Comparison of ENCODE assay signal across 8 cellular contexts in the genomic region with DNA sequence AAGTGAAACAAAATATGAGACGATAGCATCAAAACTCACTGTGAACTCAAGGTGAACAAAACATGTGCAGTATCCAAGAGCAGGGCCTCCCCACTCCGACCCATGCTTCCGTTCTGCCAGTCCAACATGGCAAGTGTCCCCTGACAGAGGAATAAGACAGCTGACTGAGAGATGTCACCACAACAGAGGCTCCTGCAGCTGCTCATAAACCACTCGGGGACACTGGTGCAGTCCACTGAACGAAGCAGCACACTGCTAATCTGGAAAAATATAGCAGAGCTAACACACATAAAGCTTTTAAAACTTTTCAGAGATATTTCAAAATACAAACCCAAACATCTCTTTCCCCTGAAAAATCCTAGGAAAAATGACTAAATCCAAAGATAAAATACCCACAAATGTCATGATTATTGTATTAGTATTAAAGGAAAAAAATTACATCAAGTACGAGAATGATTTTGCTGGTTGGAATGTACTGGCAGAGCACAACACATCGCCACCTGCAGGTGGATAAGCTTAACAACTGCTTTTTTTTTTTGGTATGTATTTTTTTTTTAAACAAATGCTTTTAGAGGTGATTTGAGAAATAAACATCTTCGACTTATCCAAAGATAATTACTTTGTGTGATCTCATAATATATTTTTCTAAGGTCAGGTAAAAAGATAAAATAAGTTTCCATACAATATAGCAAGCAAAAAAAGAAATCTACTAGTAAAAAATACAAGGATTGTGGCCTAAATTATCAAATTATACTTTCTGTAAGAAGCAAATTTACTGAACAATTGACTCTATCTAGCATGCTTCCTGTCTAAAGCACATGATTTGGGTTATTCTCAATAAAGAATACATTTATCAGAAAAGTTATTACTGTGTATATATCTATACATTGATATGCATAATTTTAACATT. TPM values are rescaled to one million over a fixed set of nuclear protein-coding genes. Genes with fewer than 3 reads are reported as not detected.
DNase-seq lines count a peak whose midpoint lies in the region; ATAC-seq and TF ChIP-seq lines count a peak whose summit lies in the region.

No MANE protein-coding gene starts in this region.

- no peak for DNase-seq in activated CD8-positive, alpha-beta memory T cell treated with anti-CD3 and anti-CD28 coated beads, Interleukin-2, amount 10 ng/mL, durations not matched to agents 7 days and 5 days
- no peak for DNase-seq in activated CD8-positive, alpha-beta memory T cell treated with anti-CD3 and anti-CD28 coated beads, Interleukin-2, amount 50 U/mL, for 4 hours
- DNase-seq in LHCN-M2 (ENCODE audit: low read depth), result peak; percentile 59
- peak; percentile 82 to 84 for DNase-seq in fibroblast of lung (ENCODE audit: low read depth in 2 of 2)
- DNase-seq in omental fat pad (ENCODE audit: low spot score), result no peak
- DNase-seq in activated naive CD8-positive, alpha-beta T cell treated with anti-CD3 and anti-CD28 coated beads for 36 hours, result no peak

- CTCF ChIA-PET in activated CD8-positive, alpha-beta memory T cell treated with anti-CD3 and anti-CD28 coated beads, Interleukin-2, amount 10 ng/mL, durations not matched to agents 7 days and 5 days (lab: Charles Lee), result interaction anchor here (0.6 to 4.0 kb wide), 28 partner anchors 8 to 630 kb away, joined by 3 to 27 read pairs (median 4); partner anchors contain the start of gene THADA

- no peak for ATAC-seq in activated CD8-positive, alpha-beta memory T cell treated with anti-CD3 and anti-CD28 coated beads, Interleukin-2, amount 10 ng/mL, durations not matched to agents 7 days and 5 days
- ATAC-seq in SK-N-SH treated with all-trans-retinoic acid at 6 μM for 48 hours (peak; percentile 71), omental fat pad (ENCODE audit: low FRiP score) (peak; percentile 71), HG03460 (IDR thresholded peaks at IDR 0.05; ENCODE audit: unreplicated experiment) (no peak)

- peaks cover 3% of the 10 kb centered on the region for H3K36me3 ChIP-seq in fibroblast of lung (ENCODE audit: control insufficient read depth, insufficient read depth, low read length)

- peak; percentile 70 to 81 for TF ChIP-seq CTCF in fibroblast of lung (conservative IDR thresholded peaks at IDR 0.05 in 1 of 2, IDR thresholded peaks at IDR 0.05 in 1 of 2; ENCODE audit: low read depth in 1 of 2, low read length in 2 of 2)
- no peak for TF ChIP-seq CTCF in omental fat pad (IDR thresholded peaks at IDR 0.05)

- no peaks in the 10 kb centered on the region for H3K27me3 ChIP-seq in fibroblast of lung (ENCODE audit: control insufficient read depth, insufficient read depth, low read length)

- H3K4me3 ChIP-seq in fibroblast of lung (replicated peaks in 1 of 4; ENCODE audit: control extremely low read depth in 1 of 4, insufficient read depth in 1 of 4, low read depth in 3 of 4, low read length in 4 of 4), result no peak overlapping the region

- no peak overlapping the region for H3K4me3 Mint-ChIP-seq in activated CD8-positive, alpha-beta memory T cell treated with anti-CD3 and anti-CD28 coated beads, Interleukin-2, amount 10 ng/mL, durations not matched to agents 7 days and 5 days
- no peak overlapping the region for H3K4me3 Mint-ChIP-seq in activated naive CD8-positive, alpha-beta T cell treated with anti-CD3 and anti-CD28 coated beads for 36 hours

- H4K20me1 ChIP-seq in fibroblast of lung (ENCODE audit: control insufficient read depth, extremely low read depth, insufficient read depth, low read length), result no peaks in the 10 kb centered on the region

- no peak overlapping the region for H3K4me2 ChIP-seq in fibroblast of lung (ENCODE audit: extremely low read depth, insufficient read depth, low read length)

- no peaks in the 10 kb centered on the region for H3K27me3 Mint-ChIP-seq in activated CD8-positive, alpha-beta memory T cell treated with anti-CD3 and anti-CD28 coated beads, Interleukin-2, amount 10 ng/mL, durations not matched to agents 7 days and 5 days
- H3K27me3 Mint-ChIP-seq in activated naive CD8-positive, alpha-beta T cell treated with anti-CD3 and anti-CD28 coated beads for 36 hours, result no peaks in the 10 kb centered on the region

- no peak overlapping the region for H3K27ac ChIP-seq in fibroblast of lung (ENCODE audit: insufficient read depth, low read length)

- H3K9me3 Mint-ChIP-seq in activated CD8-positive, alpha-beta memory T cell treated with anti-CD3 and anti-CD28 coated beads, Interleukin-2, amount 10 ng/mL, durations not matched to agents 7 days and 5 days (ENCODE audit: low read depth), result no peaks in the 10 kb centered on the region
- H3K9me3 Mint-ChIP-seq in activated naive CD8-positive, alpha-beta T cell treated with anti-CD3 and anti-CD28 coated beads for 36 hours, result no peaks in the 10 kb centered on the region

- H3K36me3 Mint-ChIP-seq in activated CD8-positive, alpha-beta memory T cell treated with anti-CD3 and anti-CD28 coated beads, Interleukin-2, amount 10 ng/mL, durations not matched to agents 7 days and 5 days, result peaks cover 53% of the 10 kb centered on the region
- peaks cover 33% of the 10 kb centered on the region for H3K36me3 Mint-ChIP-seq in activated naive CD8-positive, alpha-beta T cell treated with anti-CD3 and anti-CD28 coated beads for 36 hours

- H3K4me1 ChIP-seq in fibroblast of lung (ENCODE audit: control insufficient read depth, extremely low read depth, insufficient read depth, low read length), result no peaks in the 10 kb centered on the region

- H3K79me2 ChIP-seq in fibroblast of lung (ENCODE audit: control insufficient read depth, insufficient read depth, low read length), result no peaks in the 10 kb centered on the region

- no peaks in the 10 kb centered on the region for H3K9me3 ChIP-seq in fibroblast of lung (ENCODE audit: control insufficient read depth, insufficient read depth, low read depth, low read length)

- H3K4me1 Mint-ChIP-seq in activated CD8-positive, alpha-beta memory T cell treated with anti-CD3 and anti-CD28 coated beads, Interleukin-2, amount 10 ng/mL, durations not matched to agents 7 days and 5 days, result peaks cover 34% of the 10 kb centered on the region
- no peaks in the 10 kb centered on the region for H3K4me1 Mint-ChIP-seq in activated naive CD8-positive, alpha-beta T cell treated with anti-CD3 and anti-CD28 coated beads for 36 hours

- H3K27ac Mint-ChIP-seq in activated CD8-positive, alpha-beta memory T cell treated with anti-CD3 and anti-CD28 coated beads, Interleukin-2, amount 10 ng/mL, durations not matched to agents 7 days and 5 days, result peak overlapping the region; percentile 24
- no peak overlapping the region for H3K27ac Mint-ChIP-seq in activated naive CD8-positive, alpha-beta T cell treated with anti-CD3 and anti-CD28 coated beads for 36 hours

- H3K9ac ChIP-seq in fibroblast of lung (ENCODE audit: insufficient read depth, low read length), result no peak overlapping the region

- no peak overlapping the region for H2AFZ ChIP-seq in fibroblast of lung (ENCODE audit: low read length)

TF ChIP-seq in SK-N-SH treated with all-trans-retinoic acid at 6 μM for 48 hours, 23 proteins besides CTCF, POLR2A, EP300 and RAD21 (continues in another document):
- TF ChIP-seq TCF4 (CRISPR knock-in tag; IDR thresholded peaks at IDR 0.05; ENCODE audit: borderline replicate concordance) (no peak), ZNF565 (CRISPR knock-in tag; conservative IDR thresholded peaks at IDR 0.05; ENCODE audit: low read depth) (no peak), ZFP30 (CRISPR knock-in tag; IDR thresholded peaks at IDR 0.05) (no peak), ZC3H10 (CRISPR knock-in tag; IDR thresholded peaks at IDR 0.05) (no peak), ESRRG (CRISPR knock-in tag; IDR thresholded peaks at IDR 0.05) (no peak)
- TF ChIP-seq, protein P1, sequence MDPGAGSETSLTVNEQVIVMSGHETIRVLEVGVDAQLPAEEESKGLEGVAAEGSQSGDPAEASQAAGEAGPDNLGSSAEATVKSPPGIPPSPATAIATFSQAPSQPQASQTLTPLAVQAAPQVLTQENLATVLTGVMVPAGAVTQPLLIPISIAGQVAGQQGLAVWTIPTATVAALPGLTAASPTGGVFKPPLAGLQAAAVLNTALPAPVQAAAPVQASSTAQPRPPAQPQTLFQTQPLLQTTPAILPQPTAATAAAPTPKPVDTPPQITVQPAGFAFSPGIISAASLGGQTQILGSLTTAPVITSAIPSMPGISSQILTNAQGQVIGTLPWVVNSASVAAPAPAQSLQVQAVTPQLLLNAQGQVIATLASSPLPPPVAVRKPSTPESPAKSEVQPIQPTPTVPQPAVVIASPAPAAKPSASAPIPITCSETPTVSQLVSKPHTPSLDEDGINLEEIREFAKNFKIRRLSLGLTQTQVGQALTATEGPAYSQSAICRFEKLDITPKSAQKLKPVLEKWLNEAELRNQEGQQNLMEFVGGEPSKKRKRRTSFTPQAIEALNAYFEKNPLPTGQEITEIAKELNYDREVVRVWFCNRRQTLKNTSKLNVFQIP (CRISPR knock-in tag; IDR thresholded peaks at IDR 0.05; ENCODE audit: borderline replicate concordance, low read depth), result no peak

RNA-seq across cellular contexts. Expression of gene THADA, which starts 18.6 kb away (rescaled TPM):
- 10 to 100 TPM; 32.0 to 32.1 TPM for total RNA-seq in activated CD8-positive, alpha-beta memory T cell treated with anti-CD3 and anti-CD28 coated beads, Interleukin-2, amount 10 ng/mL, durations not matched to agents 7 days and 5 days
- total RNA-seq in LHCN-M2 (2014; rRNA removed) (16.4 and 20.2 TPM in 2 replicates), fibroblast of lung (32.4 and 36.2 TPM in 2 replicates), omental fat pad (10 to 100 TPM; 32.5 to 41.6 (median 39.0) TPM)
- polyA plus RNA-seq in LHCN-M2 (2012), result 8.6 TPM
- 9.2 and 15.4 TPM in 2 replicates for polyA plus RNA-seq in fibroblast of lung
- polyA plus RNA-seq in fibroblast of lung (2012), result 9.8 and 11.7 TPM in 2 replicates
- 84.3 and 118 TPM in 2 replicates for polyA minus RNA-seq in fibroblast of lung (ENCODE audit: low replicate concordance)
- total RNA-seq in activated naive CD8-positive, alpha-beta T cell treated with anti-CD3 and anti-CD28 coated beads for 36 hours, result 10 to 100 TPM; 34.5 to 35.2 TPM

RNA-seq across cellular contexts. Expression of gene PLEKHH2, which starts 59.8 kb away (rescaled TPM):
- under 1 TPM; 0.54 to 0.67 TPM for total RNA-seq in activated CD8-positive, alpha-beta memory T cell treated with anti-CD3 and anti-CD28 coated beads, Interleukin-2, amount 10 ng/mL, durations not matched to agents 7 days and 5 days
- total RNA-seq in LHCN-M2 (2014; rRNA removed), result 1.1 and 2.8 TPM in 2 replicates
- 0.26 TPM for polyA plus RNA-seq in LHCN-M2 (2012)
- total RNA-seq in fibroblast of lung, result 14.0 and 15.9 TPM in 2 replicates
- polyA plus RNA-seq in fibroblast of lung, result 4.3 and 6.9 TPM in 2 replicates
- 1.5 and 2.9 TPM in 2 replicates for polyA plus RNA-seq in fibroblast of lung (2012)
- 1.1 and 2.4 TPM in 2 replicates for polyA minus RNA-seq in fibroblast of lung (ENCODE audit: low replicate concordance)
- 10 to 100 TPM in 3 of 4 donors, 1 to 10 TPM in 1; 9.8 to 32.3 (median 27.0) TPM for total RNA-seq in omental fat pad
- total RNA-seq in activated naive CD8-positive, alpha-beta T cell treated with anti-CD3 and anti-CD28 coated beads for 36 hours, result under 1 TPM; 0.64 to 0.89 TPM

Comparison
In these comparisons a context has a peak if more than half of its experiments do, and no peak if none do; other contexts are left out.
1. ATAC-seq: peak in SK-N-SH treated with all-trans-retinoic acid at 6 μM for 48 hours (single experiment) and omental fat pad (single experiment); none in activated CD8-positive, alpha-beta memory T cell treated with anti-CD3 and anti-CD28 coated beads, Interleukin-2, amount 10 ng/mL, durations not matched to agents 7 days and 5 days (single experiment) and HG03460 (single experiment).
2. DNase-seq: peak in LHCN-M2 (single experiment) and fibroblast of lung (2 of 2); none in activated CD8-positive, alpha-beta memory T cell treated with anti-CD3 and anti-CD28 coated beads, Interleukin-2, amount 10 ng/mL, durations not matched to agents 7 days and 5 days (single experiment), activated CD8-positive, alpha-beta memory T cell treated with anti-CD3 and anti-CD28 coated beads, Interleukin-2, amount 50 U/mL, for 4 hours (single experiment), omental fat pad (single experiment) and activated naive CD8-positive, alpha-beta T cell treated with anti-CD3 and anti-CD28 coated beads for 36 hours (single experiment).
3. CTCF ChIP-seq: peak in fibroblast of lung (2 of 2); none in omental fat pad (0 of 3).